Comparison of ENCODE assay signal across 1 cellular context in the genomic region with DNA sequence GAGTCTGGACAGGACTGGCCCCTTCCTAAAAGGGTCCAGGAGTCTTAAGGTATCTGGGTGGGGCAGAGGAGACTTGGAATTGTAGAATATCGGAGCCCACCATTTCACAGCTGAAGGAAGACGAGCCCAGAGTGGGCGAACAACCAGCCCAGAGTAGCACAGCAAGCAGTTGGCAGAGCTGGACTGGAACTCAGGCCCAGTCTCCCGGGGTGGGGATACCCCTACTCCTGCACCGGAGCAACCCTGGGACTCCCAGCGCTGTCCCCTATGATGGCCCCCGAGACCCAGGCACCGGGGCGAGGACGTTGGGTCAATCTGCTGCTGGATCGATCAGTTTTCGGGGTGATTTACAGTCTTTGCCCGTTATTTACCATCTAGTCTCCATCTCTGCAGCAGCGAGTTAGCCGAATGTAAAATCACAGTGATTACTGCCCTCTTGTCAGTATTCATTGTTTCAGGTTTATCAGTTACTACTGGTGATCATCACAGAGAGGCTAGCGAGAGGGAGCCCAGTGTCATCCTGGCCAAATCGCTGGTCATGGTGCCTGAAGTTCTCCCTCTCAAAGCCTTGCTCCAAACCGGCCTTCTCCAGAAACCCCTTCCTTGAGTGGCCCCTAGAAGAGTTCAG.
TF ChIP-seq lines count a peak whose summit lies in the region.

No MANE protein-coding gene starts in this region.

TF ChIP-seq in GM12878, 131 proteins besides CTCF, POLR2A, EP300 and RAD21 (continued from another document):
- TF ChIP-seq, protein P1, sequence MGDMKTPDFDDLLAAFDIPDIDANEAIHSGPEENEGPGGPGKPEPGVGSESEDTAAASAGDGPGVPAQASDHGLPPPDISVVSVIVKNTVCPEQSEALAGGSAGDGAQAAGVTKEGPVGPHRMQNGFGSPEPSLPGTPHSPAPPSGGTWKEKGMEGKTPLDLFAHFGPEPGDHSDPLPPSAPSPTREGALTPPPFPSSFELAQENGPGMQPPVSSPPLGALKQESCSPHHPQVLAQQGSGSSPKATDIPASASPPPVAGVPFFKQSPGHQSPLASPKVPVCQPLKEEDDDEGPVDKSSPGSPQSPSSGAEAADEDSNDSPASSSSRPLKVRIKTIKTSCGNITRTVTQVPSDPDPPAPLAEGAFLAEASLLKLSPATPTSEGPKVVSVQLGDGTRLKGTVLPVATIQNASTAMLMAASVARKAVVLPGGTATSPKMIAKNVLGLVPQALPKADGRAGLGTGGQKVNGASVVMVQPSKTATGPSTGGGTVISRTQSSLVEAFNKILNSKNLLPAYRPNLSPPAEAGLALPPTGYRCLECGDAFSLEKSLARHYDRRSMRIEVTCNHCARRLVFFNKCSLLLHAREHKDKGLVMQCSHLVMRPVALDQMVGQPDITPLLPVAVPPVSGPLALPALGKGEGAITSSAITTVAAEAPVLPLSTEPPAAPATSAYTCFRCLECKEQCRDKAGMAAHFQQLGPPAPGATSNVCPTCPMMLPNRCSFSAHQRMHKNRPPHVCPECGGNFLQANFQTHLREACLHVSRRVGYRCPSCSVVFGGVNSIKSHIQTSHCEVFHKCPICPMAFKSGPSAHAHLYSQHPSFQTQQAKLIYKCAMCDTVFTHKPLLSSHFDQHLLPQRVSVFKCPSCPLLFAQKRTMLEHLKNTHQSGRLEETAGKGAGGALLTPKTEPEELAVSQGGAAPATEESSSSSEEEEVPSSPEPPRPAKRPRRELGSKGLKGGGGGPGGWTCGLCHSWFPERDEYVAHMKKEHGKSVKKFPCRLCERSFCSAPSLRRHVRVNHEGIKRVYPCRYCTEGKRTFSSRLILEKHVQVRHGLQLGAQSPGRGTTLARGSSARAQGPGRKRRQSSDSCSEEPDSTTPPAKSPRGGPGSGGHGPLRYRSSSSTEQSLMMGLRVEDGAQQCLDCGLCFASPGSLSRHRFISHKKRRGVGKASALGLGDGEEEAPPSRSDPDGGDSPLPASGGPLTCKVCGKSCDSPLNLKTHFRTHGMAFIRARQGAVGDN (IDR thresholded peaks at IDR 0.05), result no peak
- TF ChIP-seq LARP7 (IDR thresholded peaks at IDR 0.05) (no peak), MXI1 (IDR thresholded peaks at IDR 0.05; ENCODE audit: low read depth, low read length) (no peak), KDM1A (IDR thresholded peaks at IDR 0.05; ENCODE audit: borderline replicate concordance) (no peak), WRNIP1 (IDR thresholded peaks at IDR 0.05; ENCODE audit: borderline replicate concordance, low read depth, low read length) (no peak), STAT3 (IDR thresholded peaks at IDR 0.05; ENCODE audit: low read depth, low read length) (no peak)
- TF ChIP-seq, protein P2, sequence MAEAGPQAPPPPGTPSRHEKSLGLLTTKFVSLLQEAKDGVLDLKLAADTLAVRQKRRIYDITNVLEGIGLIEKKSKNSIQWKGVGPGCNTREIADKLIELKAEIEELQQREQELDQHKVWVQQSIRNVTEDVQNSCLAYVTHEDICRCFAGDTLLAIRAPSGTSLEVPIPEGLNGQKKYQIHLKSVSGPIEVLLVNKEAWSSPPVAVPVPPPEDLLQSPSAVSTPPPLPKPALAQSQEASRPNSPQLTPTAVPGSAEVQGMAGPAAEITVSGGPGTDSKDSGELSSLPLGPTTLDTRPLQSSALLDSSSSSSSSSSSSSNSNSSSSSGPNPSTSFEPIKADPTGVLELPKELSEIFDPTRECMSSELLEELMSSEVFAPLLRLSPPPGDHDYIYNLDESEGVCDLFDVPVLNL (IDR thresholded peaks at IDR 0.05; ENCODE audit: low read depth, low read length), result no peak
- TF ChIP-seq, protein P3, sequence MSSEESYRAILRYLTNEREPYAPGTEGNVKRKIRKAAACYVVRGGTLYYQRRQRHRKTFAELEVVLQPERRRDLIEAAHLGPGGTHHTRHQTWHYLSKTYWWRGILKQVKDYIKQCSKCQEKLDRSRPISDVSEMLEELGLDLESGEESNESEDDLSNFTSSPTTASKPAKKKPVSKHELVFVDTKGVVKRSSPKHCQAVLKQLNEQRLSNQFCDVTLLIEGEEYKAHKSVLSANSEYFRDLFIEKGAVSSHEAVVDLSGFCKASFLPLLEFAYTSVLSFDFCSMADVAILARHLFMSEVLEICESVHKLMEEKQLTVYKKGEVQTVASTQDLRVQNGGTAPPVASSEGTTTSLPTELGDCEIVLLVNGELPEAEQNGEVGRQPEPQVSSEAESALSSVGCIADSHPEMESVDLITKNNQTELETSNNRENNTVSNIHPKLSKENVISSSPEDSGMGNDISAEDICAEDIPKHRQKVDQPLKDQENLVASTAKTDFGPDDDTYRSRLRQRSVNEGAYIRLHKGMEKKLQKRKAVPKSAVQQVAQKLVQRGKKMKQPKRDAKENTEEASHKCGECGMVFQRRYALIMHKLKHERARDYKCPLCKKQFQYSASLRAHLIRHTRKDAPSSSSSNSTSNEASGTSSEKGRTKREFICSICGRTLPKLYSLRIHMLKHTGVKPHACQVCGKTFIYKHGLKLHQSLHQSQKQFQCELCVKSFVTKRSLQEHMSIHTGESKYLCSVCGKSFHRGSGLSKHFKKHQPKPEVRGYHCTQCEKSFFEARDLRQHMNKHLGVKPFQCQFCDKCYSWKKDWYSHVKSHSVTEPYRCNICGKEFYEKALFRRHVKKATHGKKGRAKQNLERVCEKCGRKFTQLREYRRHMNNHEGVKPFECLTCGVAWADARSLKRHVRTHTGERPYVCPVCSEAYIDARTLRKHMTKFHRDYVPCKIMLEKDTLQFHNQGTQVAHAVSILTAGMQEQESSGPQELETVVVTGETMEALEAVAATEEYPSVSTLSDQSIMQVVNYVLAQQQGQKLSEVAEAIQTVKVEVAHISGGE (CRISPR knock-in tag; IDR thresholded peaks at IDR 0.05), result no peak
- TF ChIP-seq, protein P4, sequence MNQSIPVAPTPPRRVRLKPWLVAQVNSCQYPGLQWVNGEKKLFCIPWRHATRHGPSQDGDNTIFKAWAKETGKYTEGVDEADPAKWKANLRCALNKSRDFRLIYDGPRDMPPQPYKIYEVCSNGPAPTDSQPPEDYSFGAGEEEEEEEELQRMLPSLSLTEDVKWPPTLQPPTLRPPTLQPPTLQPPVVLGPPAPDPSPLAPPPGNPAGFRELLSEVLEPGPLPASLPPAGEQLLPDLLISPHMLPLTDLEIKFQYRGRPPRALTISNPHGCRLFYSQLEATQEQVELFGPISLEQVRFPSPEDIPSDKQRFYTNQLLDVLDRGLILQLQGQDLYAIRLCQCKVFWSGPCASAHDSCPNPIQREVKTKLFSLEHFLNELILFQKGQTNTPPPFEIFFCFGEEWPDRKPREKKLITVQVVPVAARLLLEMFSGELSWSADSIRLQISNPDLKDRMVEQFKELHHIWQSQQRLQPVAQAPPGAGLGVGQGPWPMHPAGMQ (IDR thresholded peaks at IDR 0.05; ENCODE audit: borderline replicate concordance), result no peak
- TF ChIP-seq, protein P5, sequence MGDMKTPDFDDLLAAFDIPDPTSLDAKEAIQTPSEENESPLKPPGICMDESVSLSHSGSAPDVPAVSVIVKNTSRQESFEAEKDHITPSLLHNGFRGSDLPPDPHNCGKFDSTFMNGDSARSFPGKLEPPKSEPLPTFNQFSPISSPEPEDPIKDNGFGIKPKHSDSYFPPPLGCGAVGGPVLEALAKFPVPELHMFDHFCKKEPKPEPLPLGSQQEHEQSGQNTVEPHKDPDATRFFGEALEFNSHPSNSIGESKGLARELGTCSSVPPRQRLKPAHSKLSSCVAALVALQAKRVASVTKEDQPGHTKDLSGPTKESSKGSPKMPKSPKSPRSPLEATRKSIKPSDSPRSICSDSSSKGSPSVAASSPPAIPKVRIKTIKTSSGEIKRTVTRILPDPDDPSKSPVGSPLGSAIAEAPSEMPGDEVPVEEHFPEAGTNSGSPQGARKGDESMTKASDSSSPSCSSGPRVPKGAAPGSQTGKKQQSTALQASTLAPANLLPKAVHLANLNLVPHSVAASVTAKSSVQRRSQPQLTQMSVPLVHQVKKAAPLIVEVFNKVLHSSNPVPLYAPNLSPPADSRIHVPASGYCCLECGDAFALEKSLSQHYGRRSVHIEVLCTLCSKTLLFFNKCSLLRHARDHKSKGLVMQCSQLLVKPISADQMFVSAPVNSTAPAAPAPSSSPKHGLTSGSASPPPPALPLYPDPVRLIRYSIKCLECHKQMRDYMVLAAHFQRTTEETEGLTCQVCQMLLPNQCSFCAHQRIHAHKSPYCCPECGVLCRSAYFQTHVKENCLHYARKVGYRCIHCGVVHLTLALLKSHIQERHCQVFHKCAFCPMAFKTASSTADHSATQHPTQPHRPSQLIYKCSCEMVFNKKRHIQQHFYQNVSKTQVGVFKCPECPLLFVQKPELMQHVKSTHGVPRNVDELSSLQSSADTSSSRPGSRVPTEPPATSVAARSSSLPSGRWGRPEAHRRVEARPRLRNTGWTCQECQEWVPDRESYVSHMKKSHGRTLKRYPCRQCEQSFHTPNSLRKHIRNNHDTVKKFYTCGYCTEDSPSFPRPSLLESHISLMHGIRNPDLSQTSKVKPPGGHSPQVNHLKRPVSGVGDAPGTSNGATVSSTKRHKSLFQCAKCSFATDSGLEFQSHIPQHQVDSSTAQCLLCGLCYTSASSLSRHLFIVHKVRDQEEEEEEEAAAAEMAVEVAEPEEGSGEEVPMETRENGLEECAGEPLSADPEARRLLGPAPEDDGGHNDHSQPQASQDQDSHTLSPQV (IDR thresholded peaks at IDR 0.05), result no peak
- TF ChIP-seq, protein P6, sequence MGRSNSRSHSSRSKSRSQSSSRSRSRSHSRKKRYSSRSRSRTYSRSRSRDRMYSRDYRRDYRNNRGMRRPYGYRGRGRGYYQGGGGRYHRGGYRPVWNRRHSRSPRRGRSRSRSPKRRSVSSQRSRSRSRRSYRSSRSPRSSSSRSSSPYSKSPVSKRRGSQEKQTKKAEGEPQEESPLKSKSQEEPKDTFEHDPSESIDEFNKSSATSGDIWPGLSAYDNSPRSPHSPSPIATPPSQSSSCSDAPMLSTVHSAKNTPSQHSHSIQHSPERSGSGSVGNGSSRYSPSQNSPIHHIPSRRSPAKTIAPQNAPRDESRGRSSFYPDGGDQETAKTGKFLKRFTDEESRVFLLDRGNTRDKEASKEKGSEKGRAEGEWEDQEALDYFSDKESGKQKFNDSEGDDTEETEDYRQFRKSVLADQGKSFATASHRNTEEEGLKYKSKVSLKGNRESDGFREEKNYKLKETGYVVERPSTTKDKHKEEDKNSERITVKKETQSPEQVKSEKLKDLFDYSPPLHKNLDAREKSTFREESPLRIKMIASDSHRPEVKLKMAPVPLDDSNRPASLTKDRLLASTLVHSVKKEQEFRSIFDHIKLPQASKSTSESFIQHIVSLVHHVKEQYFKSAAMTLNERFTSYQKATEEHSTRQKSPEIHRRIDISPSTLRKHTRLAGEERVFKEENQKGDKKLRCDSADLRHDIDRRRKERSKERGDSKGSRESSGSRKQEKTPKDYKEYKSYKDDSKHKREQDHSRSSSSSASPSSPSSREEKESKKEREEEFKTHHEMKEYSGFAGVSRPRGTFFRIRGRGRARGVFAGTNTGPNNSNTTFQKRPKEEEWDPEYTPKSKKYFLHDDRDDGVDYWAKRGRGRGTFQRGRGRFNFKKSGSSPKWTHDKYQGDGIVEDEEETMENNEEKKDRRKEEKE (IDR thresholded peaks at IDR 0.05), result no peak
